ENCODE assay signal across 35 cellular contexts in genomic region chr15:27126449-27126848, GRCh38.
"Had no signal": no experiment of that assay in that cellular context is flagged by ENCODE, and none has a peak within 500 bp of the region (broad histone marks: within the 10 kb centered on the region; RNA-seq: fewer than 3 reads in every experiment).

No MANE protein-coding gene starts in this region.

- DNase-seq: Kasumi-1, MG63, MM.1S, MV-4-11, NCI-H1048, NCI-H1092, NCI-H1092 treated with DMSO at 0.1 percent for 48 hours, NCI-H1105, NCI-H1105 treated with DMSO at 0.1 percent for 48 hours, NCI-H1417, NCI-H1417 treated with DMSO at 0.1 percent for 48 hours, NCI-H1436, NCI-H1436 treated with DMSO at 0.1 percent for 48 hours, NCI-H146, NCI-H1694, NCI-H1694 treated with DMSO at 0.1 percent for 48 hours, NCI-H187, NCI-H187 treated with DMSO at 0.1 percent for 48 hours, NCI-H1930, NCI-H2029, NCI-H2029 treated with DMSO at 0.1 percent for 48 hours, NCI-H2081, NCI-H2081 treated with DMSO at 0.1 percent for 48 hours, NCI-H2107, NCI-H2171, NCI-H2171 treated with DMSO at 0.1 percent for 48 hours, NCI-H2227 treated with DMSO at 0.1 percent for 48 hours, NCI-H226, NCI-H345, NCI-H446, NCI-H446 treated with DMSO at 0.1 percent for 48 hours, NCI-H510A, NCI-H510A treated with DMSO at 0.1 percent for 48 hours, NCI-H524, NCI-H524 treated with DMSO at 0.1 percent for 48 hours had no signal

- H3K27me3 ChIP-seq: MG63 had no signal

- H3K36me3 ChIP-seq: MG63 had no signal

- H3K4me3 ChIP-seq: MG63 had no signal

- H3K9me3 ChIP-seq: MG63 had no signal
